Comparison of ENCODE assay signal across 13 cellular contexts in the genomic region with DNA sequence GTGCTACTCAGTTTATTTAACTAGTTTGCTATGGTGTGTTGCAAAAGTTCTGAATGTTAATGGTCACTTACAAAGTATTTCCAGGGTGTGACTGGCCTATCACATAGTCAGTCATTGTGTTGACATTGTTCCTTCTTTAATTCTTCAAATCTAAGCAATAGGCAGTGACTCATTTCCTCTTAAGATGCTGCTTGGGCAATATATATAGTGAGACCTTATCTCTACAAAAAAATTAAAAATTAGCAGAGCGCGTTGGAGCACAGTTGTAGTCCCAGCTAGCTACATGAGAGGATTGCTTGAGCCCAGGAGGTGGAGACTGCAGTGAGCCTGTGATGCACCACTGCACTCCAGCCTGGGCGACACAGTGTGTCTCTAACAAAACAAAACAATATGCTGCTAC. TPM values are rescaled to one million over a fixed set of nuclear protein-coding genes. Genes with fewer than 3 reads are reported as not detected.
DNase-seq lines count a peak whose midpoint lies in the region; ATAC-seq, FAIRE-seq and TF ChIP-seq lines count a peak whose summit lies in the region.
"Had no signal": no experiment of that assay in that cellular context is flagged by ENCODE, and none has a peak within 500 bp of the region (broad histone marks: within the 10 kb centered on the region; RNA-seq: fewer than 3 reads in every experiment).

No MANE protein-coding gene starts in this region.

- H3K36me3 Mint-ChIP-seq in naive thymus-derived CD4-positive, alpha-beta T cell = no peaks in the 10 kb centered on the region

- no peaks in the 10 kb centered on the region for H3K27me3 ChIP-seq in DOHH2 (ENCODE audit: control insufficient read depth, low read length)
- H3K27me3 ChIP-seq in naive thymus-derived CD4-positive, alpha-beta T cell (ENCODE audit: control insufficient read depth in 2 of 2, insufficient read depth in 2 of 2, low read length in 2 of 2) = no peaks in the 10 kb centered on the region

- POLR2A ChIA-PET in naive thymus-derived CD4-positive, alpha-beta T cell (lab: Charles Lee) = no interaction called here

- no peak for FAIRE-seq in D721Med (lab: Jason Lieb, UNC)

- H3K4me3 ChIP-seq in DOHH2 (ENCODE audit: low read length) (no peak overlapping the region), choroid plexus epithelial cell (ENCODE audit: low read depth, low read length) (peak overlapping the region; percentile 12)
- no peak overlapping the region for H3K4me3 ChIP-seq in naive thymus-derived CD4-positive, alpha-beta T cell (ENCODE audit: low read length)

- CTCF ChIA-PET in naive thymus-derived CD4-positive, alpha-beta T cell (lab: Charles Lee) = no interaction called here

- H4K20me1 ChIP-seq in DOHH2 (ENCODE audit: control insufficient read depth, insufficient read depth, low read depth, low read length) = no peaks in the 10 kb centered on the region

- H3K27me3 Mint-ChIP-seq in naive thymus-derived CD4-positive, alpha-beta T cell = peaks cover 4 to 37% (median 8%) of the 10 kb centered on the region in 5 donors

- peaks cover 0 to 15% (median 10%) of the 10 kb centered on the region in 7 donors for H3K4me1 Mint-ChIP-seq in naive thymus-derived CD4-positive, alpha-beta T cell

- H3K4me2 ChIP-seq in DOHH2 (ENCODE audit: low read length) = peak overlapping the region; percentile 27

- H3K9me3 ChIP-seq in DOHH2 (ENCODE audit: control insufficient read depth, insufficient read depth, low read length) = no peaks in the 10 kb centered on the region
- H3K9me3 ChIP-seq in naive thymus-derived CD4-positive, alpha-beta T cell (ENCODE audit: control insufficient read depth in 2 of 3, low read length in 3 of 3) = no peaks in the 10 kb centered on the region

- peak; percentile 87 for ATAC-seq in naive thymus-derived CD4-positive, alpha-beta T cell
- ATAC-seq in HG03280 (IDR thresholded peaks at IDR 0.05; ENCODE audit: unreplicated experiment) = no peak
- no peak for ATAC-seq in HG02571 (IDR thresholded peaks at IDR 0.05; ENCODE audit: unreplicated experiment)
- ATAC-seq in HG02970 (IDR thresholded peaks at IDR 0.05; ENCODE audit: low FRiP score, unreplicated experiment) = no peak

- peaks cover 0 to 2% (median 0%) of the 10 kb centered on the region in 11 donors for H3K9me3 Mint-ChIP-seq in naive thymus-derived CD4-positive, alpha-beta T cell
- H3K9me3 Mint-ChIP-seq: activated naive CD4-positive, alpha-beta T cell treated with anti-CD3 and anti-CD28 coated beads for 36 hours had no signal

- H3K4me3 Mint-ChIP-seq in naive thymus-derived CD4-positive, alpha-beta T cell = no peak overlapping the region
- H3K4me3 Mint-ChIP-seq: activated naive CD4-positive, alpha-beta T cell treated with anti-CD3 and anti-CD28 coated beads for 36 hours had no signal

- H3K4me1 ChIP-seq in DOHH2 (ENCODE audit: control insufficient read depth, low read length) = peaks cover 39% of the 10 kb centered on the region
- peaks cover 0 to 6% of the 10 kb centered on the region in 2 donors for H3K4me1 ChIP-seq in naive thymus-derived CD4-positive, alpha-beta T cell (ENCODE audit: control insufficient read depth in 2 of 2, insufficient read depth in 2 of 2, low read length in 2 of 2)

- no peaks in the 10 kb centered on the region; the same call in 1 of the 2 replicates for H3K79me2 ChIP-seq in DOHH2 (ENCODE audit: control insufficient read depth, low read length)

- no peak overlapping the region for H3K27ac Mint-ChIP-seq in naive thymus-derived CD4-positive, alpha-beta T cell
- H3K27ac Mint-ChIP-seq: activated naive CD4-positive, alpha-beta T cell treated with anti-CD3 and anti-CD28 coated beads for 36 hours had no signal

- no peaks in the 10 kb centered on the region for H3K36me3 ChIP-seq in DOHH2 (ENCODE audit: control insufficient read depth, low read length)
- no peaks in the 10 kb centered on the region for H3K36me3 ChIP-seq in naive thymus-derived CD4-positive, alpha-beta T cell (ENCODE audit: control insufficient read depth in 2 of 3, insufficient read depth in 3 of 3, low read length in 3 of 3)

- H3F3A ChIP-seq in DOHH2 (ENCODE audit: control insufficient read depth, insufficient read depth) = no peaks in the 10 kb centered on the region; the same call in none of the 2 replicates

- peak; percentile 54 for DNase-seq in NCI-H460 (ENCODE audit: extremely low read depth, low read depth)
- DNase-seq in choroid plexus epithelial cell (ENCODE audit: low read depth) = peak; percentile 91
- no peak for DNase-seq in naive thymus-derived CD4-positive, alpha-beta T cell
- no peak for DNase-seq in D721Med (ENCODE audit: insufficient read length, low spot score)
- DNase-seq: activated naive CD4-positive, alpha-beta T cell treated with anti-CD3 and anti-CD28 coated beads for 36 hours; GDM1; glutamatergic neuron; NCI-H1694 treated with DMSO at 0.1 percent for 48 hours; T-helper 9 cell had no signal

- no peak overlapping the region; the same call in 1 of the 2 replicates for H3K27ac ChIP-seq in DOHH2 (ENCODE audit: low read depth, low read length)
- no peak overlapping the region for H3K27ac ChIP-seq in naive thymus-derived CD4-positive, alpha-beta T cell (ENCODE audit: low read depth, low read length)

- no peaks in the 10 kb centered on the region for H3K9me2 ChIP-seq in DOHH2 (replicated peaks; ENCODE audit: control insufficient read depth, low read length)

- TF ChIP-seq CTCF in DOHH2 (IDR thresholded peaks at IDR 0.05; ENCODE audit: low read depth, low read length, poor library complexity, severe bottlenecking) = no peak
- TF ChIP-seq CTCF in choroid plexus epithelial cell (conservative IDR thresholded peaks at IDR 0.05; ENCODE audit: low read depth, low read length) = peak; percentile 8
- no peak for TF ChIP-seq CTCF in D721Med (IDR thresholded peaks at IDR 0.05; ENCODE audit: insufficient read depth, missing control alignments)

- intact Hi-C loops in naive thymus-derived CD4-positive, alpha-beta T cell (cut with micrococcal nuclease) = no loop called here

RNA-seq across cellular contexts. Expression of a gene that starts 5.8 kb away (rescaled TPM):
- 51.9 and 58.0 TPM in 2 replicates for total RNA-seq in NCI-H460 (2014; rRNA removed; shearing (Covaris generic))
- 61.3 and 98.8 TPM in 2 replicates for polyA plus RNA-seq in NCI-H460 (2014; cell fraction: nucleus; rRNA removed)
- total RNA-seq in naive thymus-derived CD4-positive, alpha-beta T cell = 10 to 100 TPM in 4 of 5 experiments, 1 to 10 TPM in 1; 9.9 to 53.3 (median 15.9) TPM
- polyA plus RNA-seq in naive thymus-derived CD4-positive, alpha-beta T cell = 1 to 10 TPM; 1.2 to 5.1 TPM

Comparison
In these comparisons a context has a peak if more than half of its experiments do, and no peak if none do; other contexts are left out.
1. DNase-seq: peak in NCI-H460 (single experiment) and choroid plexus epithelial cell (single experiment); none in naive thymus-derived CD4-positive, alpha-beta T cell (0 of 9) and D721Med (single experiment).